ENCODE assay signal across 11 cellular contexts in the genomic region with DNA sequence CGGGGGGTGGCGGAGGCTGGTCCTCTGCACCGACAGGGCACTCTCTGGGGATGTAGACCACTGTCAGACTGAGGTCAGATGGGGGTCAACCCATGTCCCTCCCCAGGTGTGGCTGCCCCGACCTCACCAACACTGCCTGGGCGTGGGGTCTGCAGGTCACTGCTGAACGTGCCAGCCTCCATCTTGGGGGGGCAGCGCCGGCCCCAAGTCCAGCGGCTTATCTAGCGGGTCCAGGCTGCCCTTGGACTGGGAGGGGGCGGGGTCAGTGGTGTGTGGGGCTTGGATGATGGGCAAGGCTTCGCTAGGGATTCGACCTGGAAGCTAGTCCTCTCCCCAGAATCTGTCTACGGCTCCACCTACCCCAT.
DNase-seq lines count a peak whose midpoint lies in the region; ATAC-seq and TF ChIP-seq lines count a peak whose summit lies in the region.
"Had no signal": no experiment of that assay in that cellular context is flagged by ENCODE, and none has a peak within 500 bp of the region (broad histone marks: within the 10 kb centered on the region; RNA-seq: fewer than 3 reads in every experiment).

No MANE protein-coding gene starts in this region.

- in situ Hi-C loops in ACHN (cut with HindIII; ENCODE audit: low pct_ligation_motif_present, low pct_unique_long_range_greater_than_20kb, low sequenced_read_pairs): no loop called here

- no peak for ATAC-seq in effector memory CD8-positive, alpha-beta T cell (replicated peaks)
- no peak for ATAC-seq in HG02885 (IDR thresholded peaks at IDR 0.05; ENCODE audit: poor library complexity, unreplicated experiment)

- peak overlapping the region; percentile 56 for H3K4me3 ChIP-seq in LNCaP clone FGC (ENCODE audit: low read depth, low read length)

- peak; percentile 7 for DNase-seq in ACHN
- DNase-seq in LNCaP clone FGC (ENCODE audit: low read depth): no peak
- no peak for DNase-seq in effector memory CD8-positive, alpha-beta T cell
- no peak for DNase-seq in neural crest cell (ENCODE audit: low read depth, low spot score)
- DNase-seq in NCI-H446 (lab: John Stamatoyannopoulos, UW): no peak
- DNase-seq in DMS 273 (lab: John Stamatoyannopoulos, UW; ENCODE audit: unreplicated experiment): no peak
- DNase-seq in immature natural killer cell: no peak
- DNase-seq: NCI-H1105 had no signal

- no peak for TF ChIP-seq CTCF in LNCaP clone FGC (IDR thresholded peaks at IDR 0.05; ENCODE audit: control insufficient read depth, extremely low read depth, insufficient read depth)
- TF ChIP-seq CTCF in neural crest cell (conservative IDR thresholded peaks at IDR 0.05): no peak

- H3K4me3 Mint-ChIP-seq in effector memory CD8-positive, alpha-beta T cell: peak overlapping the region; percentile 25 to 27
- peak overlapping the region; percentile 75 for H3K4me3 Mint-ChIP-seq in neural crest cell
- H3K4me3 Mint-ChIP-seq in immature natural killer cell: no peak overlapping the region
- H3K4me3 Mint-ChIP-seq: activated CD4-positive, alpha-beta memory T cell treated with anti-CD3 and anti-CD28 coated beads, Interleukin-2, amount 10 ng/mL, durations not matched to agents 7 days and 5 days; CD4-positive, CD25-positive, alpha-beta regulatory T cell had no signal

- peaks cover 0 to 1% of the 10 kb centered on the region in 2 donors for H3K4me1 Mint-ChIP-seq in effector memory CD8-positive, alpha-beta T cell (ENCODE audit: low read depth in 2 of 2)
- H3K4me1 Mint-ChIP-seq in neural crest cell (peaks cover 9% of the 10 kb centered on the region), immature natural killer cell (no peaks in the 10 kb centered on the region)
- H3K4me1 Mint-ChIP-seq: activated CD4-positive, alpha-beta memory T cell treated with anti-CD3 and anti-CD28 coated beads, Interleukin-2, amount 10 ng/mL, durations not matched to agents 7 days and 5 days; CD4-positive, CD25-positive, alpha-beta regulatory T cell had no signal

- H3K36me3 Mint-ChIP-seq in effector memory CD8-positive, alpha-beta T cell (ENCODE audit: insufficient read depth): no peaks in the 10 kb centered on the region
- H3K36me3 Mint-ChIP-seq in neural crest cell (ENCODE audit: low read depth): no peaks in the 10 kb centered on the region
- no peaks in the 10 kb centered on the region for H3K36me3 Mint-ChIP-seq in immature natural killer cell
- H3K36me3 Mint-ChIP-seq: CD4-positive, CD25-positive, alpha-beta regulatory T cell had no signal

- H3K27ac Mint-ChIP-seq in effector memory CD8-positive, alpha-beta T cell: no peak overlapping the region
- H3K27ac Mint-ChIP-seq in neural crest cell (ENCODE audit: unreplicated experiment): no peak overlapping the region
- H3K27ac Mint-ChIP-seq in immature natural killer cell: no peak overlapping the region
- H3K27ac Mint-ChIP-seq: activated CD4-positive, alpha-beta memory T cell treated with anti-CD3 and anti-CD28 coated beads, Interleukin-2, amount 10 ng/mL, durations not matched to agents 7 days and 5 days; CD4-positive, CD25-positive, alpha-beta regulatory T cell had no signal

- H3K27me3 Mint-ChIP-seq in effector memory CD8-positive, alpha-beta T cell: peaks cover 5 to 32% of the 10 kb centered on the region in 2 donors
- H3K27me3 Mint-ChIP-seq in neural crest cell (ENCODE audit: low read depth): no peaks in the 10 kb centered on the region
- peaks cover 0 to 2% (median 2%) of the 10 kb centered on the region in 3 donors for H3K27me3 Mint-ChIP-seq in immature natural killer cell (ENCODE audit: low read depth in 3 of 3)

- no peaks in the 10 kb centered on the region for H3K9me3 Mint-ChIP-seq in effector memory CD8-positive, alpha-beta T cell
- H3K9me3 Mint-ChIP-seq in neural crest cell (no peaks in the 10 kb centered on the region), immature natural killer cell (no peaks in the 10 kb centered on the region)
- H3K9me3 Mint-ChIP-seq: activated CD4-positive, alpha-beta memory T cell treated with anti-CD3 and anti-CD28 coated beads, Interleukin-2, amount 10 ng/mL, durations not matched to agents 7 days and 5 days; CD4-positive, CD25-positive, alpha-beta regulatory T cell had no signal

Comparison
In these comparisons a context has a peak if more than half of its experiments do, and no peak if none do; other contexts are left out.
1. H3K4me3 Mint-ChIP-seq: peak in effector memory CD8-positive, alpha-beta T cell (2 of 2) and neural crest cell (single experiment); none in immature natural killer cell (0 of 5).